In genomic region chr2:72925328-72925943, GRCh38 we compare ENCODE assay signal across 25 cellular contexts. TPM values are rescaled to one million over a fixed set of nuclear protein-coding genes. Genes with fewer than 3 reads are reported as not detected.
DNase-seq lines count a peak whose midpoint lies in the region; ATAC-seq and TF ChIP-seq lines count a peak whose summit lies in the region.
"Had no signal": no experiment of that assay in that cellular context is flagged by ENCODE, and none has a peak within 500 bp of the region (broad histone marks: within the 10 kb centered on the region; RNA-seq: fewer than 3 reads in every experiment).

No MANE protein-coding gene starts in this region.

- H3K27ac Mint-ChIP-seq in activated CD8-positive, alpha-beta memory T cell treated with anti-CD3 and anti-CD28 coated beads, Interleukin-2, amount 10 ng/mL, durations not matched to agents 7 days and 5 days, result no peak overlapping the region
- H3K27ac Mint-ChIP-seq in IgD-negative memory B cell, result peak overlapping the region in 2 of 3 donors; percentile 22 to 72
- H3K27ac Mint-ChIP-seq: activated naive CD8-positive, alpha-beta T cell treated with anti-CD3 and anti-CD28 coated beads, Interleukin-2, amount 10 ng/mL, durations not matched to agents 7 days and 5 days; stimulated activated memory B cell treated with anti-CD40 and anti-IgM and Interleukin-4, amounts not matched to agents 10 μg/mL and 1 μg/mL and 100 μg/mL, for 72 hours; T-helper 1 cell treated with Interleukin-12 subunit alpha and Interleukin-12 subunit beta and Interleukin-4 antibody, amounts not matched to agents 30 μg/mL and 1 μg/mL, for 36 hours had no signal

- H3K4me3 ChIP-seq in iPS-20b (ENCODE audit: low read length) (peak overlapping the region; percentile 53; the same call in 1 of the 2 replicates), tibial nerve (no peak overlapping the region), right atrium auricular region (no peak overlapping the region)
- H3K4me3 ChIP-seq: lower lobe of right lung had no signal

- peaks cover 100% of the 10 kb centered on the region for H3K27me3 ChIP-seq in iPS-20b (ENCODE audit: insufficient read depth, low read length)
- peaks cover 0 to 98% of the 10 kb centered on the region in 2 donors for H3K27me3 ChIP-seq in tibial nerve
- peaks cover 31 to 49% of the 10 kb centered on the region in 2 donors for H3K27me3 ChIP-seq in right atrium auricular region

- no peaks in the 10 kb centered on the region for H3K9me3 Mint-ChIP-seq in activated CD8-positive, alpha-beta memory T cell treated with anti-CD3 and anti-CD28 coated beads, Interleukin-2, amount 10 ng/mL, durations not matched to agents 7 days and 5 days (ENCODE audit: low read depth)
- H3K9me3 Mint-ChIP-seq in IgD-negative memory B cell, result no peaks in the 10 kb centered on the region
- H3K9me3 Mint-ChIP-seq: activated naive CD8-positive, alpha-beta T cell treated with anti-CD3 and anti-CD28 coated beads, Interleukin-2, amount 10 ng/mL, durations not matched to agents 7 days and 5 days; activated T-cell treated with anti-CD3 and anti-CD28 coated beads, Interleukin-2, amount 50 U/mL, for 4 hours; stimulated activated memory B cell treated with anti-CD40 and anti-IgM and Interleukin-4, amounts not matched to agents 10 μg/mL and 1 μg/mL and 100 μg/mL, for 72 hours; T-helper 1 cell treated with Interleukin-12 subunit alpha and Interleukin-12 subunit beta and Interleukin-4 antibody, amounts not matched to agents 30 μg/mL and 1 μg/mL, for 36 hours had no signal

- 7 to 10% methylated on average over 26 of the region's 26 CpGs for WGBS in tibial nerve, 2 donors

- H3K27me3 Mint-ChIP-seq in activated CD8-positive, alpha-beta memory T cell treated with anti-CD3 and anti-CD28 coated beads, Interleukin-2, amount 10 ng/mL, durations not matched to agents 7 days and 5 days, result peaks cover 54% of the 10 kb centered on the region
- peaks cover 45% of the 10 kb centered on the region for H3K27me3 Mint-ChIP-seq in IgD-negative memory B cell

- no peak overlapping the region for H3K9ac ChIP-seq in iPS-20b (ENCODE audit: low read depth, low read length)
- H3K9ac ChIP-seq: KMS-11 had no signal

- TF ChIP-seq CTCF in tibial nerve (IDR thresholded peaks at IDR 0.05) (no peak), right atrium auricular region (IDR thresholded peaks at IDR 0.05) (no peak)

- no peak overlapping the region for H3K4me3 Mint-ChIP-seq in activated CD8-positive, alpha-beta memory T cell treated with anti-CD3 and anti-CD28 coated beads, Interleukin-2, amount 10 ng/mL, durations not matched to agents 7 days and 5 days
- H3K4me3 Mint-ChIP-seq in IgD-negative memory B cell, result no peak overlapping the region
- H3K4me3 Mint-ChIP-seq: activated naive CD8-positive, alpha-beta T cell treated with anti-CD3 and anti-CD28 coated beads, Interleukin-2, amount 10 ng/mL, durations not matched to agents 7 days and 5 days; activated T-cell treated with anti-CD3 and anti-CD28 coated beads, Interleukin-2, amount 50 U/mL, for 4 hours; stimulated activated memory B cell treated with anti-CD40 and anti-IgM and Interleukin-4, amounts not matched to agents 10 μg/mL and 1 μg/mL and 100 μg/mL, for 72 hours; T-helper 1 cell treated with Interleukin-12 subunit alpha and Interleukin-12 subunit beta and Interleukin-4 antibody, amounts not matched to agents 30 μg/mL and 1 μg/mL, for 36 hours had no signal

- H3K4me1 ChIP-seq in iPS-20b (ENCODE audit: insufficient read depth, low read length), result peaks cover 6% of the 10 kb centered on the region
- H3K4me1 ChIP-seq in tibial nerve, result peaks cover 0 to 29% (median 8%) of the 10 kb centered on the region in 4 donors
- peaks cover 0 to 24% of the 10 kb centered on the region in 2 donors for H3K4me1 ChIP-seq in right atrium auricular region

- ATAC-seq in activated CD8-positive, alpha-beta memory T cell treated with anti-CD3 and anti-CD28 coated beads, Interleukin-2, amount 10 ng/mL, durations not matched to agents 7 days and 5 days, result no peak
- ATAC-seq: activated T-cell treated with anti-CD3 and anti-CD28 coated beads, Interleukin-2, amount 50 U/mL, for 4 hours; stimulated activated memory B cell treated with anti-CD40 and anti-IgM and Interleukin-4, amounts not matched to agents 10 μg/mL and 1 μg/mL and 100 μg/mL, for 72 hours had no signal

- no peak for TF ChIP-seq POLR2A in tibial nerve (IDR thresholded peaks at IDR 0.05)

- no peak for TF ChIP-seq EP300 in tibial nerve (IDR thresholded peaks at IDR 0.05)

- peaks cover 11% of the 10 kb centered on the region for H3K4me1 Mint-ChIP-seq in activated CD8-positive, alpha-beta memory T cell treated with anti-CD3 and anti-CD28 coated beads, Interleukin-2, amount 10 ng/mL, durations not matched to agents 7 days and 5 days
- H3K4me1 Mint-ChIP-seq in IgD-negative memory B cell, result peaks cover 0 to 5% (median 3%) of the 10 kb centered on the region in 3 donors

- H3K27ac ChIP-seq in iPS-20b (ENCODE audit: low read length), result no peak overlapping the region
- H3K27ac ChIP-seq in tibial nerve, result no peak overlapping the region
- H3K27ac ChIP-seq in right atrium auricular region, result no peak overlapping the region
- H3K27ac ChIP-seq: C4-2B, KMS-11, lower lobe of right lung, testis had no signal

- CTCF ChIA-PET in activated CD8-positive, alpha-beta memory T cell treated with anti-CD3 and anti-CD28 coated beads, Interleukin-2, amount 10 ng/mL, durations not matched to agents 7 days and 5 days (lab: Charles Lee), result interaction anchor here (0.6 to 5.5 kb wide), 10 partner anchors 7 to 252 kb away, joined by 3 to 26 read pairs (median 4); partner anchors contain the start of gene EMX1

- peak; percentile 50 for DNase-seq in activated CD8-positive, alpha-beta memory T cell treated with anti-CD3 and anti-CD28 coated beads, Interleukin-2, amount 50 U/mL, for 48 hours
- DNase-seq in activated CD8-positive, alpha-beta memory T cell treated with anti-CD3 and anti-CD28 coated beads, Interleukin-2, amount 10 ng/mL, durations not matched to agents 7 days and 5 days, result no peak
- DNase-seq in retina (peak; percentile 59), tibial nerve (ENCODE audit: low spot score in 2 of 2) (no peak), SK-N-DZ (ENCODE audit: low spot score) (no peak), right atrium auricular region (ENCODE audit: low spot score) (no peak)
- DNase-seq: activated naive CD8-positive, alpha-beta T cell treated with anti-CD3 and anti-CD28 coated beads, Interleukin-2, amount 10 ng/mL, durations not matched to agents 7 days and 5 days; activated T-cell treated with anti-CD3 and anti-CD28 coated beads, Interleukin-2, amount 50 U/mL, for 4 hours; DMS153; GDM1; lower lobe of right lung; MV-4-11; NCI-H187; NCI-H226; OCI-M1; SHP77 treated with DMSO at 0.1 percent for 48 hours; testis had no signal

- no peaks in the 10 kb centered on the region for H3K36me3 ChIP-seq in iPS-20b (ENCODE audit: insufficient read depth, low read depth, low read length)
- no peaks in the 10 kb centered on the region for H3K36me3 ChIP-seq in tibial nerve
- H3K36me3 ChIP-seq in right atrium auricular region, result no peaks in the 10 kb centered on the region
- H3K36me3 ChIP-seq: lower lobe of right lung had no signal

- H3K36me3 Mint-ChIP-seq in activated CD8-positive, alpha-beta memory T cell treated with anti-CD3 and anti-CD28 coated beads, Interleukin-2, amount 10 ng/mL, durations not matched to agents 7 days and 5 days, result no peaks in the 10 kb centered on the region
- H3K36me3 Mint-ChIP-seq in IgD-negative memory B cell, result no peaks in the 10 kb centered on the region
- H3K36me3 Mint-ChIP-seq: activated naive CD8-positive, alpha-beta T cell treated with anti-CD3 and anti-CD28 coated beads, Interleukin-2, amount 10 ng/mL, durations not matched to agents 7 days and 5 days; stimulated activated memory B cell treated with anti-CD40 and anti-IgM and Interleukin-4, amounts not matched to agents 10 μg/mL and 1 μg/mL and 100 μg/mL, for 72 hours had no signal

- H3K9me3 ChIP-seq in iPS-20b (ENCODE audit: insufficient read depth, low read depth, low read length) (peaks cover 9% of the 10 kb centered on the region; the same call in 1 of the 2 replicates), tibial nerve (no peaks in the 10 kb centered on the region), right atrium auricular region (no peaks in the 10 kb centered on the region)
- H3K9me3 ChIP-seq: lower lobe of right lung, testis had no signal

RNA-seq across cellular contexts. Expression of gene EMX1, which starts 8.1 kb away (rescaled TPM):
- total RNA-seq in activated CD8-positive, alpha-beta memory T cell treated with anti-CD3 and anti-CD28 coated beads, Interleukin-2, amount 10 ng/mL, durations not matched to agents 7 days and 5 days, result not detected
- polyA plus RNA-seq in IgD-negative memory B cell, result not detected
- total RNA-seq in tibial nerve (not detected), right atrium auricular region (under 1 TPM in 1 of 2 donors, not detected in 1; 0.31 TPM)
- not detected in 2 replicates for polyA plus RNA-seq in SK-N-DZ (2014; cell fraction: cytosol; rRNA removed)
- polyA plus RNA-seq in SK-N-DZ (2014; cell fraction: nucleus; rRNA removed), result 0.63 TPM in 1 of 2 replicates, not detected in the other
- total RNA-seq: A673; activated naive CD8-positive, alpha-beta T cell treated with anti-CD3 and anti-CD28 coated beads, Interleukin-2, amount 10 ng/mL, durations not matched to agents 7 days and 5 days; fibroblast of lung; lower lobe of right lung had no signal
- polyA plus RNA-seq: fibroblast of lung had no signal

RNA-seq across cellular contexts. Expression of gene SPR, which starts 38.2 kb away (rescaled TPM):
- total RNA-seq in activated CD8-positive, alpha-beta memory T cell treated with anti-CD3 and anti-CD28 coated beads, Interleukin-2, amount 10 ng/mL, durations not matched to agents 7 days and 5 days, result 1 to 10 TPM; 1.3 to 3.1 TPM
- polyA plus RNA-seq in IgD-negative memory B cell, result not detected
- total RNA-seq in tibial nerve (10 to 100 TPM; 22.0 to 33.3 (median 27.1) TPM), right atrium auricular region (10 to 100 TPM; 34.5 to 47.8 TPM)
- polyA plus RNA-seq in SK-N-DZ (2014; cell fraction: cytosol; rRNA removed), result 7.3 and 8.6 TPM in 2 replicates
- polyA plus RNA-seq in SK-N-DZ (2014; cell fraction: nucleus; rRNA removed), result 3.8 and 5.1 TPM in 2 replicates

Comparison
In these comparisons a context has a peak if more than half of its experiments do, and no peak if none do; other contexts are left out.
1. DNase-seq: peak in activated CD8-positive, alpha-beta memory T cell treated with anti-CD3 and anti-CD28 coated beads, Interleukin-2, amount 50 U/mL, for 48 hours (single experiment) and retina (single experiment); none in activated CD8-positive, alpha-beta memory T cell treated with anti-CD3 and anti-CD28 coated beads, Interleukin-2, amount 10 ng/mL, durations not matched to agents 7 days and 5 days (single experiment), tibial nerve (0 of 2), SK-N-DZ (single experiment) and right atrium auricular region (single experiment).
2. RNA of gene SPR, which starts 38.2 kb away (total RNA-seq): 34.5 to 47.8 TPM in right atrium auricular region and 22.0 to 33.3 TPM in tibial nerve; 1.3 to 3.1 TPM in activated CD8-positive, alpha-beta memory T cell treated with anti-CD3 and anti-CD28 coated beads, Interleukin-2, amount 10 ng/mL, durations not matched to agents 7 days and 5 days; every median in the first group is over 4 times any median in the second.